Comparison of ENCODE assay signal across 8 cellular contexts in the genomic region with DNA sequence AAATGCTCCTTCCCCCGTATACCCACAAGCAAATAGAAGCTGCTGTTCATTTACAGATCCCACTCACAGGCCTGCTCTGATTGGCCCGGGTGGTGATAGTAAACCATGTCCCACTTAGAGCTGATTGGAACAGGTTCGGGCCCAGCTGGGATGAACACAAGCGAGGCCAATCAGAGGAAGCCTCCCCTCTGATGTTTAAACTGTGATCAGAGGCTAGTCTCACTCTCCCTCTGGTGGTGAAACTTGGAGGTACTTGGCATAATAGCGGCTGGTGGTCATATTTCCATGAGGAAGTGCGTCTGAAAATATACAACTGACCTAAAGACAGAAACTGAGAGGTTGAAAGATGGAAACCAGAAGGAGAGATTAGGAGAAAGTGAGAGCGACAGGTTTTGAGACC. TPM values are rescaled to one million over a fixed set of nuclear protein-coding genes. Genes with fewer than 3 reads are reported as not detected.
A peak's percentile ranks its signal among the peaks of the same experiment; 100 is the strongest.
DNase-seq lines count a peak whose midpoint lies in the region; ATAC-seq and TF ChIP-seq lines count a peak whose summit lies in the region.

No MANE protein-coding gene starts in this region.

- no peaks in the 10 kb centered on the region for H3K36me3 Mint-ChIP-seq in progenitor cell of endocrine pancreas (ENCODE audit: insufficient read depth)

- H3K9me3 Mint-ChIP-seq in progenitor cell of endocrine pancreas (ENCODE audit: low read depth): no peaks in the 10 kb centered on the region

- DNase-seq in EL (peak; percentile 19), RPMI7951 (ENCODE audit: low read depth) (peak; percentile 63), dermis blood vessel endothelial cell (peak; percentile 38), progenitor cell of endocrine pancreas (ENCODE audit: low spot score, unreplicated experiment) (no peak), NK-92 (lab: John Stamatoyannopoulos, UW; ENCODE audit: unreplicated experiment) (no peak), SIG-M5 treated with dmso at 0.1 percent for 504 hours (lab: John Stamatoyannopoulos, UW; ENCODE audit: unreplicated experiment) (no peak)

- H3K27ac Mint-ChIP-seq in progenitor cell of endocrine pancreas: no peak overlapping the region

- no peak overlapping the region for H3K4me3 Mint-ChIP-seq in progenitor cell of endocrine pancreas (ENCODE audit: low read depth)

- H3K4me1 Mint-ChIP-seq in progenitor cell of endocrine pancreas (ENCODE audit: low read depth): peaks cover 3% of the 10 kb centered on the region

- H3K27me3 Mint-ChIP-seq in progenitor cell of endocrine pancreas: peaks cover 13% of the 10 kb centered on the region

- ATAC-seq in GM19324 (IDR thresholded peaks at IDR 0.05; ENCODE audit: low FRiP score, unreplicated experiment) (peak; percentile 83), HG03175 (IDR thresholded peaks at IDR 0.05; ENCODE audit: unreplicated experiment) (peak; percentile 87)

- peak; percentile 54 for TF ChIP-seq CTCF in progenitor cell of endocrine pancreas (IDR thresholded peaks at IDR 0.05; ENCODE audit: unreplicated experiment)

RNA-seq across cellular contexts. Expression of gene TRPC3, which starts 51.5 kb away (rescaled TPM):
- total RNA-seq in RPMI7951 (2014; rRNA removed; shearing (Covaris generic)): not detected in 2 replicates
- total RNA-seq in dermis blood vessel endothelial cell (not detected in 2 replicates), progenitor cell of endocrine pancreas (0.84 TPM in 2 replicates)

Comparison
In these comparisons a context has a peak if more than half of its experiments do, and no peak if none do; other contexts are left out.
1. DNase-seq: peak in EL (single experiment), RPMI7951 (single experiment) and dermis blood vessel endothelial cell (single experiment); none in progenitor cell of endocrine pancreas (single experiment), NK-92 (single experiment) and SIG-M5 treated with dmso at 0.1 percent for 504 hours (single experiment).